ENCODE assay signal across 21 cellular contexts in the genomic region with DNA sequence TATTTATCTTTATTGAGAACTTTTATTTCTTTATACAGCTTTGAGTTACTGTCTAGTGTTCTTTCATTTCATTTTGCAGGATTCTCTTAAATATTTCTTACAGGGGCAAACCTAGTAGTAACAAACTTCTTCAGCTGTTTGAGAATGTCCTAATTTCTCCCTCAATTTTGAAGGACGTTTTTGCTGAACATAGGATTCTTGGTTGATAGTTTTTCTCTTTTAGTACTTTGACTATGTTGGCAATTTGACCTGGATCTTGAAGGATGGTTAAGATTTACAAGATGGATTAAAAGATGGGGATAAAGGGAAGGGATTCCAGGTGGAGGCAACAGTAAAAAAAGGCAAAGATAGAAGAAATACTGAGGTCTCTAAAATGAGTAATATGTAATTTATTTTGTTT.
DNase-seq lines count a peak whose midpoint lies in the region; ATAC-seq, FAIRE-seq and TF ChIP-seq lines count a peak whose summit lies in the region.
"Had no signal": no experiment of that assay in that cellular context is flagged by ENCODE, and none has a peak within 500 bp of the region (broad histone marks: within the 10 kb centered on the region; RNA-seq: fewer than 3 reads in every experiment).

No MANE protein-coding gene starts in this region.

- no peak overlapping the region for H3K27ac ChIP-seq in HEK293 (ENCODE audit: extremely low read depth, low read depth, low read length)

- peaks cover 4% of the 10 kb centered on the region; the same call in 1 of the 2 replicates for H3K4me1 ChIP-seq in HEK293 (ENCODE audit: control insufficient read depth, insufficient read depth, low read length)
- H3K4me1 ChIP-seq: BE2C had no signal

- POLR2A ChIA-PET in HEK293 (lab: Yijun Ruan, JAX) = no interaction called here

- H3K36me3 ChIP-seq in HEK293 (ENCODE audit: control insufficient read depth in 2 of 2, insufficient read depth in 1 of 2, low read length in 2 of 2) = no peaks in the 10 kb centered on the region
- H3K36me3 ChIP-seq: BE2C had no signal

- FAIRE-seq in D721Med (lab: Jason Lieb, UNC) = peak; percentile 11
- FAIRE-seq: H54, HTR-8/SVneo had no signal

- ATAC-seq in GM18517 (IDR thresholded peaks at IDR 0.05; ENCODE audit: unreplicated experiment) = no peak
- ATAC-seq: GM23338 had no signal

- H3K4me3 ChIP-seq in HEK293 (ENCODE audit: low read depth, low read length) = no peak overlapping the region
- H3K4me3 ChIP-seq: GM23338 had no signal

- no peaks in the 10 kb centered on the region for H3K9me3 ChIP-seq in HEK293 (ENCODE audit: control insufficient read depth, insufficient read depth, low read depth, low read length)
- H3K9me3 ChIP-seq: BE2C had no signal

- TF ChIP-seq CTCF in D721Med (IDR thresholded peaks at IDR 0.05; ENCODE audit: insufficient read depth, missing control alignments) (no peak), HEK293 (tag by site-specific recombination; IDR thresholded peaks at IDR 0.05) (no peak)

- CTCF ChIA-PET in HEK293 (lab: Yijun Ruan, JAX) = interaction anchor here (0.7 kb wide), 1 partner anchor 8 kb away, joined by 3 read pairs; no protein-coding TSS in a partner anchor

- DNase-seq in D721Med (ENCODE audit: insufficient read length, low spot score) = no peak
- peak; percentile 2 for DNase-seq in astrocyte of the hippocampus (ENCODE audit: low read depth, low spot score)
- peak; percentile 24 for DNase-seq in left kidney (ENCODE audit: low read depth, low spot score)
- DNase-seq in activated effector memory CD4-positive, alpha-beta T cell treated with anti-CD3 and anti-CD28 coated beads, Interleukin-2, amount 50 U/mL, for 16 hours = no peak
- no peak for DNase-seq in activated gamma-delta T cell treated with Interleukin-2 at 50 U/mL for 16 hours
- DNase-seq: ACHN; BE2C; C1 segment of cervical spinal cord; CD4-positive, CD25-positive, alpha-beta regulatory T cell; CD8-positive, alpha-beta memory T cell; COR-L47; DMS79 treated with DMSO at 0.1 percent for 48 hours; HCEC 1CT; HFFc6; IMR-90; KBM-7 had no signal

TF ChIP-seq in HEK293, 187 proteins besides CTCF, POLR2A, EP300 and RAD21 (continues in another document):
- TF ChIP-seq WT1 (tag by site-specific recombination; IDR thresholded peaks at IDR 0.05) (no peak), HOXD13 (CRISPR knock-in tag; IDR thresholded peaks at IDR 0.05; ENCODE audit: borderline replicate concordance) (no peak), GLIS1 (tag by site-specific recombination; IDR thresholded peaks at IDR 0.05) (no peak), ZNF560 (tag by site-specific recombination; IDR thresholded peaks at IDR 0.05; ENCODE audit: borderline replicate concordance) (no peak), SP2 (tag by site-specific recombination; IDR thresholded peaks at IDR 0.05) (no peak), ZNF510 (tag by site-specific recombination; IDR thresholded peaks at IDR 0.05; ENCODE audit: insufficient replicate concordance) (peak; percentile 16), ZNF354C (tag by site-specific recombination; IDR thresholded peaks at IDR 0.05; ENCODE audit: borderline replicate concordance, low read depth) (no peak), RBAK (tag by site-specific recombination; IDR thresholded peaks at IDR 0.05) (no peak), TRIM28 (IDR thresholded peaks at IDR 0.05; ENCODE audit: borderline replicate concordance, low read length) (0 out of 2 replicates have a peak, but pooled peaks have one; percentile 31), SETDB1 (IDR thresholded peaks at IDR 0.05; ENCODE audit: insufficient read length, low read length) (peak; percentile 94), YY2 (tag by site-specific recombination; IDR thresholded peaks at IDR 0.05) (no peak)
- TF ChIP-seq, protein P1, sequence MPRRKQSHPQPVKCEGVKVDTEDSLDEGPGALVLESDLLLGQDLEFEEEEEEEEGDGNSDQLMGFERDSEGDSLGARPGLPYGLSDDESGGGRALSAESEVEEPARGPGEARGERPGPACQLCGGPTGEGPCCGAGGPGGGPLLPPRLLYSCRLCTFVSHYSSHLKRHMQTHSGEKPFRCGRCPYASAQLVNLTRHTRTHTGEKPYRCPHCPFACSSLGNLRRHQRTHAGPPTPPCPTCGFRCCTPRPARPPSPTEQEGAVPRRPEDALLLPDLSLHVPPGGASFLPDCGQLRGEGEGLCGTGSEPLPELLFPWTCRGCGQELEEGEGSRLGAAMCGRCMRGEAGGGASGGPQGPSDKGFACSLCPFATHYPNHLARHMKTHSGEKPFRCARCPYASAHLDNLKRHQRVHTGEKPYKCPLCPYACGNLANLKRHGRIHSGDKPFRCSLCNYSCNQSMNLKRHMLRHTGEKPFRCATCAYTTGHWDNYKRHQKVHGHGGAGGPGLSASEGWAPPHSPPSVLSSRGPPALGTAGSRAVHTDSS (tag by site-specific recombination; IDR thresholded peaks at IDR 0.05) = no peak
- TF ChIP-seq, protein P2, sequence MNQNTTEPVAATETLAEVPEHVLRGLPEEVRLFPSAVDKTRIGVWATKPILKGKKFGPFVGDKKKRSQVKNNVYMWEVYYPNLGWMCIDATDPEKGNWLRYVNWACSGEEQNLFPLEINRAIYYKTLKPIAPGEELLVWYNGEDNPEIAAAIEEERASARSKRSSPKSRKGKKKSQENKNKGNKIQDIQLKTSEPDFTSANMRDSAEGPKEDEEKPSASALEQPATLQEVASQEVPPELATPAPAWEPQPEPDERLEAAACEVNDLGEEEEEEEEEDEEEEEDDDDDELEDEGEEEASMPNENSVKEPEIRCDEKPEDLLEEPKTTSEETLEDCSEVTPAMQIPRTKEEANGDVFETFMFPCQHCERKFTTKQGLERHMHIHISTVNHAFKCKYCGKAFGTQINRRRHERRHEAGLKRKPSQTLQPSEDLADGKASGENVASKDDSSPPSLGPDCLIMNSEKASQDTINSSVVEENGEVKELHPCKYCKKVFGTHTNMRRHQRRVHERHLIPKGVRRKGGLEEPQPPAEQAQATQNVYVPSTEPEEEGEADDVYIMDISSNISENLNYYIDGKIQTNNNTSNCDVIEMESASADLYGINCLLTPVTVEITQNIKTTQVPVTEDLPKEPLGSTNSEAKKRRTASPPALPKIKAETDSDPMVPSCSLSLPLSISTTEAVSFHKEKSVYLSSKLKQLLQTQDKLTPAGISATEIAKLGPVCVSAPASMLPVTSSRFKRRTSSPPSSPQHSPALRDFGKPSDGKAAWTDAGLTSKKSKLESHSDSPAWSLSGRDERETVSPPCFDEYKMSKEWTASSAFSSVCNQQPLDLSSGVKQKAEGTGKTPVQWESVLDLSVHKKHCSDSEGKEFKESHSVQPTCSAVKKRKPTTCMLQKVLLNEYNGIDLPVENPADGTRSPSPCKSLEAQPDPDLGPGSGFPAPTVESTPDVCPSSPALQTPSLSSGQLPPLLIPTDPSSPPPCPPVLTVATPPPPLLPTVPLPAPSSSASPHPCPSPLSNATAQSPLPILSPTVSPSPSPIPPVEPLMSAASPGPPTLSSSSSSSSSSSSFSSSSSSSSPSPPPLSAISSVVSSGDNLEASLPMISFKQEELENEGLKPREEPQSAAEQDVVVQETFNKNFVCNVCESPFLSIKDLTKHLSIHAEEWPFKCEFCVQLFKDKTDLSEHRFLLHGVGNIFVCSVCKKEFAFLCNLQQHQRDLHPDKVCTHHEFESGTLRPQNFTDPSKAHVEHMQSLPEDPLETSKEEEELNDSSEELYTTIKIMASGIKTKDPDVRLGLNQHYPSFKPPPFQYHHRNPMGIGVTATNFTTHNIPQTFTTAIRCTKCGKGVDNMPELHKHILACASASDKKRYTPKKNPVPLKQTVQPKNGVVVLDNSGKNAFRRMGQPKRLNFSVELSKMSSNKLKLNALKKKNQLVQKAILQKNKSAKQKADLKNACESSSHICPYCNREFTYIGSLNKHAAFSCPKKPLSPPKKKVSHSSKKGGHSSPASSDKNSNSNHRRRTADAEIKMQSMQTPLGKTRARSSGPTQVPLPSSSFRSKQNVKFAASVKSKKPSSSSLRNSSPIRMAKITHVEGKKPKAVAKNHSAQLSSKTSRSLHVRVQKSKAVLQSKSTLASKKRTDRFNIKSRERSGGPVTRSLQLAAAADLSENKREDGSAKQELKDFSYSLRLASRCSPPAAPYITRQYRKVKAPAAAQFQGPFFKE (tag by site-specific recombination; IDR thresholded peaks at IDR 0.05; ENCODE audit: borderline replicate concordance) = no peak
- TF ChIP-seq, protein P3, sequence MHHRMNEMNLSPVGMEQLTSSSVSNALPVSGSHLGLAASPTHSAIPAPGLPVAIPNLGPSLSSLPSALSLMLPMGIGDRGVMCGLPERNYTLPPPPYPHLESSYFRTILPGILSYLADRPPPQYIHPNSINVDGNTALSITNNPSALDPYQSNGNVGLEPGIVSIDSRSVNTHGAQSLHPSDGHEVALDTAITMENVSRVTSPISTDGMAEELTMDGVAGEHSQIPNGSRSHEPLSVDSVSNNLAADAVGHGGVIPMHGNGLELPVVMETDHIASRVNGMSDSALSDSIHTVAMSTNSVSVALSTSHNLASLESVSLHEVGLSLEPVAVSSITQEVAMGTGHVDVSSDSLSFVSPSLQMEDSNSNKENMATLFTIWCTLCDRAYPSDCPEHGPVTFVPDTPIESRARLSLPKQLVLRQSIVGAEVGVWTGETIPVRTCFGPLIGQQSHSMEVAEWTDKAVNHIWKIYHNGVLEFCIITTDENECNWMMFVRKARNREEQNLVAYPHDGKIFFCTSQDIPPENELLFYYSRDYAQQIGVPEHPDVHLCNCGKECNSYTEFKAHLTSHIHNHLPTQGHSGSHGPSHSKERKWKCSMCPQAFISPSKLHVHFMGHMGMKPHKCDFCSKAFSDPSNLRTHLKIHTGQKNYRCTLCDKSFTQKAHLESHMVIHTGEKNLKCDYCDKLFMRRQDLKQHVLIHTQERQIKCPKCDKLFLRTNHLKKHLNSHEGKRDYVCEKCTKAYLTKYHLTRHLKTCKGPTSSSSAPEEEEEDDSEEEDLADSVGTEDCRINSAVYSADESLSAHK (tag by site-specific recombination; IDR thresholded peaks at IDR 0.05) = no peak
- TF ChIP-seq, protein P4, sequence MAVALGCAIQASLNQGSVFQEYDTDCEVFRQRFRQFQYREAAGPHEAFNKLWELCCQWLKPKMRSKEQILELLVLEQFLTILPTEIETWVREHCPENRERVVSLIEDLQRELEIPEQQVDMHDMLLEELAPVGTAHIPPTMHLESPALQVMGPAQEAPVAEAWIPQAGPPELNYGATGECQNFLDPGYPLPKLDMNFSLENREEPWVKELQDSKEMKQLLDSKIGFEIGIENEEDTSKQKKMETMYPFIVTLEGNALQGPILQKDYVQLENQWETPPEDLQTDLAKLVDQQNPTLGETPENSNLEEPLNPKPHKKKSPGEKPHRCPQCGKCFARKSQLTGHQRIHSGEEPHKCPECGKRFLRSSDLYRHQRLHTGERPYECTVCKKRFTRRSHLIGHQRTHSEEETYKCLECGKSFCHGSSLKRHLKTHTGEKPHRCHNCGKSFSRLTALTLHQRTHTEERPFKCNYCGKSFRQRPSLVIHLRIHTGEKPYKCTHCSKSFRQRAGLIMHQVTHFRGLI (tag by site-specific recombination; IDR thresholded peaks at IDR 0.05) = no peak

Comparison
In these comparisons a context has a peak if more than half of its experiments do, and no peak if none do; other contexts are left out.
1. DNase-seq: peak in astrocyte of the hippocampus (single experiment) and left kidney (single experiment); none in D721Med (single experiment), activated effector memory CD4-positive, alpha-beta T cell treated with anti-CD3 and anti-CD28 coated beads, Interleukin-2, amount 50 U/mL, for 16 hours (single experiment) and activated gamma-delta T cell treated with Interleukin-2 at 50 U/mL for 16 hours (single experiment).